ENCODE assay signal across 1 cellular context in the genomic region with DNA sequence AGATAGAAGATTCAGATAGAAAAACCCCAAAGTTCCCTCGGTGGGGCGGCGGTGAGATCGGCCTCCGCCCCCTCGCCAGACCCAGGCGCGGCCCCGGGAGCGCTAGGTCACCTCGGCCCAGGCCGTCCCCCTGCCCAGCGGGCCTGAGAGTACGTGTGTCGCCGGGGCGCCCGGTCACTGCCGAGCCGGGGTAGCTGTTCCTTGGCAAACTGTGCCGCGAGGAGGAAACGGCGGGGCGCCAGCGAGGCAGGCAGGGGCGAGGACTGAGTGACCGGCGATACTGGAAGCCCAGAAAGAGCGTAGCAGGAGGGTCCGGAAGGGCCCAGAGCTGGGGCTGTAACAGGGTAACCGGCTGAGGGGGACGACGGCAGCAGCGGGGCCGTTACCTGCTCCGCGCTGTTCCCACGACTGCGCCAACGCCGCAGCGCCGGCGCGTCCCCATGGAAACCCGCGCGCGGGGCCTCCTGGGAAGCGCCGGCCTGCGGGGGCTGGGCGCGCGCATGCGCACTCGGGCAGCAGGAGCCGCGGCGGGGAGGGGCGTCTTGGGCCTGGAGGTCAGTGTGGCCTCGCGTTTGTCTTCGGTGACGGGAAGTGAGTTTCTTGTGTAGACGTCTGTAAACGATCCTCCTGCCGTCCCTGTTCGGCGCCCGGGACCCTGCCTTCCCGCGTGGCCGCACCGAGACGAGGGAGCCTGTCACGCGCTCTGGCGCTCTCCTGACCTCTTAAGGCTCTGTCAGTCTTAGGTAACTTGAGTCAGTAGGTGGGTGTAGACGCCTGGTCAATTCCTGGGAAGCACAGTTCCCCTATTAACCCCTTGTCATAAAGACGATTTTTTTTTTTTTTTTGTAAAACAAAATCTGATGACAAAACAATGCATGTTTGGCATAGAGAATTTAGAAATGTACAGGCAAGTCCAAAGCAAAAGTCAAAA.
TF ChIP-seq lines count a peak whose summit lies in the region.

A gene (minus strand): TSS at position 440 of the 931 bp plus-strand sequence. CDS start 17,285 bp downstream, outside the sequence.

TF ChIP-seq in HEK293, 187 proteins besides CTCF, POLR2A, EP300 and RAD21 (continued from another document and continues in another):
- TF ChIP-seq, protein P1, sequence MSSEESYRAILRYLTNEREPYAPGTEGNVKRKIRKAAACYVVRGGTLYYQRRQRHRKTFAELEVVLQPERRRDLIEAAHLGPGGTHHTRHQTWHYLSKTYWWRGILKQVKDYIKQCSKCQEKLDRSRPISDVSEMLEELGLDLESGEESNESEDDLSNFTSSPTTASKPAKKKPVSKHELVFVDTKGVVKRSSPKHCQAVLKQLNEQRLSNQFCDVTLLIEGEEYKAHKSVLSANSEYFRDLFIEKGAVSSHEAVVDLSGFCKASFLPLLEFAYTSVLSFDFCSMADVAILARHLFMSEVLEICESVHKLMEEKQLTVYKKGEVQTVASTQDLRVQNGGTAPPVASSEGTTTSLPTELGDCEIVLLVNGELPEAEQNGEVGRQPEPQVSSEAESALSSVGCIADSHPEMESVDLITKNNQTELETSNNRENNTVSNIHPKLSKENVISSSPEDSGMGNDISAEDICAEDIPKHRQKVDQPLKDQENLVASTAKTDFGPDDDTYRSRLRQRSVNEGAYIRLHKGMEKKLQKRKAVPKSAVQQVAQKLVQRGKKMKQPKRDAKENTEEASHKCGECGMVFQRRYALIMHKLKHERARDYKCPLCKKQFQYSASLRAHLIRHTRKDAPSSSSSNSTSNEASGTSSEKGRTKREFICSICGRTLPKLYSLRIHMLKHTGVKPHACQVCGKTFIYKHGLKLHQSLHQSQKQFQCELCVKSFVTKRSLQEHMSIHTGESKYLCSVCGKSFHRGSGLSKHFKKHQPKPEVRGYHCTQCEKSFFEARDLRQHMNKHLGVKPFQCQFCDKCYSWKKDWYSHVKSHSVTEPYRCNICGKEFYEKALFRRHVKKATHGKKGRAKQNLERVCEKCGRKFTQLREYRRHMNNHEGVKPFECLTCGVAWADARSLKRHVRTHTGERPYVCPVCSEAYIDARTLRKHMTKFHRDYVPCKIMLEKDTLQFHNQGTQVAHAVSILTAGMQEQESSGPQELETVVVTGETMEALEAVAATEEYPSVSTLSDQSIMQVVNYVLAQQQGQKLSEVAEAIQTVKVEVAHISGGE (tag by site-specific recombination; conservative IDR thresholded peaks at IDR 0.05; ENCODE audit: low read depth): peak; percentile 53; the same call in 1 of the 2 replicates
- no peak for TF ChIP-seq ZNF776 (tag by site-specific recombination; IDR thresholded peaks at IDR 0.05; ENCODE audit: borderline replicate concordance)
- TF ChIP-seq, protein P2, sequence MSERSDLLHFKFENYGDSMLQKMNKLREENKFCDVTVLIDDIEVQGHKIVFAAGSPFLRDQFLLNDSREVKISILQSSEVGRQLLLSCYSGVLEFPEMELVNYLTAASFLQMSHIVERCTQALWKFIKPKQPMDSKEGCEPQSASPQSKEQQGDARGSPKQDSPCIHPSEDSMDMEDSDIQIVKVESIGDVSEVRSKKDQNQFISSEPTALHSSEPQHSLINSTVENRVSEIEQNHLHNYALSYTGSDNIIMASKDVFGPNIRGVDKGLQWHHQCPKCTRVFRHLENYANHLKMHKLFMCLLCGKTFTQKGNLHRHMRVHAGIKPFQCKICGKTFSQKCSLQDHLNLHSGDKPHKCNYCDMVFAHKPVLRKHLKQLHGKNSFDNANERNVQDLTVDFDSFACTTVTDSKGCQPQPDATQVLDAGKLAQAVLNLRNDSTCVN (tag by site-specific recombination; optimal IDR thresholded peaks at IDR 0.05): peak; percentile 95
- TF ChIP-seq ZBTB8A (tag by site-specific recombination; IDR thresholded peaks at IDR 0.05): peak; percentile 37; the same call in 1 of the 2 replicates
- no peak for TF ChIP-seq ZNF701 (tag by site-specific recombination; IDR thresholded peaks at IDR 0.05)
- peak; percentile 93 for TF ChIP-seq ZBTB20 (tag by site-specific recombination; IDR thresholded peaks at IDR 0.05)
- peak; percentile 42; the same call in 1 of the 2 replicates for TF ChIP-seq GLIS1 (tag by site-specific recombination; IDR thresholded peaks at IDR 0.05)
- no peak for TF ChIP-seq ZNF223 (tag by site-specific recombination; IDR thresholded peaks at IDR 0.05)
- peak; percentile 50 for TF ChIP-seq ZBTB21 (tag by site-specific recombination; IDR thresholded peaks at IDR 0.05)
- TF ChIP-seq, protein P3, sequence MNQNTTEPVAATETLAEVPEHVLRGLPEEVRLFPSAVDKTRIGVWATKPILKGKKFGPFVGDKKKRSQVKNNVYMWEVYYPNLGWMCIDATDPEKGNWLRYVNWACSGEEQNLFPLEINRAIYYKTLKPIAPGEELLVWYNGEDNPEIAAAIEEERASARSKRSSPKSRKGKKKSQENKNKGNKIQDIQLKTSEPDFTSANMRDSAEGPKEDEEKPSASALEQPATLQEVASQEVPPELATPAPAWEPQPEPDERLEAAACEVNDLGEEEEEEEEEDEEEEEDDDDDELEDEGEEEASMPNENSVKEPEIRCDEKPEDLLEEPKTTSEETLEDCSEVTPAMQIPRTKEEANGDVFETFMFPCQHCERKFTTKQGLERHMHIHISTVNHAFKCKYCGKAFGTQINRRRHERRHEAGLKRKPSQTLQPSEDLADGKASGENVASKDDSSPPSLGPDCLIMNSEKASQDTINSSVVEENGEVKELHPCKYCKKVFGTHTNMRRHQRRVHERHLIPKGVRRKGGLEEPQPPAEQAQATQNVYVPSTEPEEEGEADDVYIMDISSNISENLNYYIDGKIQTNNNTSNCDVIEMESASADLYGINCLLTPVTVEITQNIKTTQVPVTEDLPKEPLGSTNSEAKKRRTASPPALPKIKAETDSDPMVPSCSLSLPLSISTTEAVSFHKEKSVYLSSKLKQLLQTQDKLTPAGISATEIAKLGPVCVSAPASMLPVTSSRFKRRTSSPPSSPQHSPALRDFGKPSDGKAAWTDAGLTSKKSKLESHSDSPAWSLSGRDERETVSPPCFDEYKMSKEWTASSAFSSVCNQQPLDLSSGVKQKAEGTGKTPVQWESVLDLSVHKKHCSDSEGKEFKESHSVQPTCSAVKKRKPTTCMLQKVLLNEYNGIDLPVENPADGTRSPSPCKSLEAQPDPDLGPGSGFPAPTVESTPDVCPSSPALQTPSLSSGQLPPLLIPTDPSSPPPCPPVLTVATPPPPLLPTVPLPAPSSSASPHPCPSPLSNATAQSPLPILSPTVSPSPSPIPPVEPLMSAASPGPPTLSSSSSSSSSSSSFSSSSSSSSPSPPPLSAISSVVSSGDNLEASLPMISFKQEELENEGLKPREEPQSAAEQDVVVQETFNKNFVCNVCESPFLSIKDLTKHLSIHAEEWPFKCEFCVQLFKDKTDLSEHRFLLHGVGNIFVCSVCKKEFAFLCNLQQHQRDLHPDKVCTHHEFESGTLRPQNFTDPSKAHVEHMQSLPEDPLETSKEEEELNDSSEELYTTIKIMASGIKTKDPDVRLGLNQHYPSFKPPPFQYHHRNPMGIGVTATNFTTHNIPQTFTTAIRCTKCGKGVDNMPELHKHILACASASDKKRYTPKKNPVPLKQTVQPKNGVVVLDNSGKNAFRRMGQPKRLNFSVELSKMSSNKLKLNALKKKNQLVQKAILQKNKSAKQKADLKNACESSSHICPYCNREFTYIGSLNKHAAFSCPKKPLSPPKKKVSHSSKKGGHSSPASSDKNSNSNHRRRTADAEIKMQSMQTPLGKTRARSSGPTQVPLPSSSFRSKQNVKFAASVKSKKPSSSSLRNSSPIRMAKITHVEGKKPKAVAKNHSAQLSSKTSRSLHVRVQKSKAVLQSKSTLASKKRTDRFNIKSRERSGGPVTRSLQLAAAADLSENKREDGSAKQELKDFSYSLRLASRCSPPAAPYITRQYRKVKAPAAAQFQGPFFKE (tag by site-specific recombination; IDR thresholded peaks at IDR 0.05; ENCODE audit: borderline replicate concordance): peak; percentile 54; the same call in 1 of the 2 replicates
- TF ChIP-seq, protein P4, sequence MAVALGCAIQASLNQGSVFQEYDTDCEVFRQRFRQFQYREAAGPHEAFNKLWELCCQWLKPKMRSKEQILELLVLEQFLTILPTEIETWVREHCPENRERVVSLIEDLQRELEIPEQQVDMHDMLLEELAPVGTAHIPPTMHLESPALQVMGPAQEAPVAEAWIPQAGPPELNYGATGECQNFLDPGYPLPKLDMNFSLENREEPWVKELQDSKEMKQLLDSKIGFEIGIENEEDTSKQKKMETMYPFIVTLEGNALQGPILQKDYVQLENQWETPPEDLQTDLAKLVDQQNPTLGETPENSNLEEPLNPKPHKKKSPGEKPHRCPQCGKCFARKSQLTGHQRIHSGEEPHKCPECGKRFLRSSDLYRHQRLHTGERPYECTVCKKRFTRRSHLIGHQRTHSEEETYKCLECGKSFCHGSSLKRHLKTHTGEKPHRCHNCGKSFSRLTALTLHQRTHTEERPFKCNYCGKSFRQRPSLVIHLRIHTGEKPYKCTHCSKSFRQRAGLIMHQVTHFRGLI (tag by site-specific recombination; IDR thresholded peaks at IDR 0.05): no peak
- TF ChIP-seq SP3 (tag by site-specific recombination; IDR thresholded peaks at IDR 0.05): no peak; the same call in none of the 2 replicates
- TF ChIP-seq ZNF239 (tag by site-specific recombination; IDR thresholded peaks at IDR 0.05): no peak
- TF ChIP-seq OVOL3 (tag by site-specific recombination; IDR thresholded peaks at IDR 0.05): 0 out of 2 replicates have a peak, but pooled peaks have one; percentile 21
- TF ChIP-seq SP7 (tag by site-specific recombination; IDR thresholded peaks at IDR 0.05): peak; percentile 71
- TF ChIP-seq GLIS2 (tag by site-specific recombination; IDR thresholded peaks at IDR 0.05): no peak
- TF ChIP-seq KLF8 (tag by site-specific recombination; IDR thresholded peaks at IDR 0.05): peak; percentile 52; the same call in 1 of the 2 replicates
- TF ChIP-seq, protein P5, sequence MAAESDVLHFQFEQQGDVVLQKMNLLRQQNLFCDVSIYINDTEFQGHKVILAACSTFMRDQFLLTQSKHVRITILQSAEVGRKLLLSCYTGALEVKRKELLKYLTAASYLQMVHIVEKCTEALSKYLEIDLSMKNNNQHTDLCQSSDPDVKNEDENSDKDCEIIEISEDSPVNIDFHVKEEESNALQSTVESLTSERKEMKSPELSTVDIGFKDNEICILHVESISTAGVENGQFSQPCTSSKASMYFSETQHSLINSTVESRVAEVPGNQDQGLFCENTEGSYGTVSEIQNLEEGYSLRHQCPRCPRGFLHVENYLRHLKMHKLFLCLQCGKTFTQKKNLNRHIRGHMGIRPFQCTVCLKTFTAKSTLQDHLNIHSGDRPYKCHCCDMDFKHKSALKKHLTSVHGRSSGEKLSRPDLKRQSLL (tag by site-specific recombination; IDR thresholded peaks at IDR 0.05): 0 out of 2 replicates have a peak, but pooled peaks have one; percentile 15
- no peak for TF ChIP-seq SETDB1 (IDR thresholded peaks at IDR 0.05; ENCODE audit: insufficient read length, low read length)
- TF ChIP-seq SP2 (tag by site-specific recombination; IDR thresholded peaks at IDR 0.05): peak; percentile 22; the same call in 1 of the 2 replicates
- TF ChIP-seq, protein P6, sequence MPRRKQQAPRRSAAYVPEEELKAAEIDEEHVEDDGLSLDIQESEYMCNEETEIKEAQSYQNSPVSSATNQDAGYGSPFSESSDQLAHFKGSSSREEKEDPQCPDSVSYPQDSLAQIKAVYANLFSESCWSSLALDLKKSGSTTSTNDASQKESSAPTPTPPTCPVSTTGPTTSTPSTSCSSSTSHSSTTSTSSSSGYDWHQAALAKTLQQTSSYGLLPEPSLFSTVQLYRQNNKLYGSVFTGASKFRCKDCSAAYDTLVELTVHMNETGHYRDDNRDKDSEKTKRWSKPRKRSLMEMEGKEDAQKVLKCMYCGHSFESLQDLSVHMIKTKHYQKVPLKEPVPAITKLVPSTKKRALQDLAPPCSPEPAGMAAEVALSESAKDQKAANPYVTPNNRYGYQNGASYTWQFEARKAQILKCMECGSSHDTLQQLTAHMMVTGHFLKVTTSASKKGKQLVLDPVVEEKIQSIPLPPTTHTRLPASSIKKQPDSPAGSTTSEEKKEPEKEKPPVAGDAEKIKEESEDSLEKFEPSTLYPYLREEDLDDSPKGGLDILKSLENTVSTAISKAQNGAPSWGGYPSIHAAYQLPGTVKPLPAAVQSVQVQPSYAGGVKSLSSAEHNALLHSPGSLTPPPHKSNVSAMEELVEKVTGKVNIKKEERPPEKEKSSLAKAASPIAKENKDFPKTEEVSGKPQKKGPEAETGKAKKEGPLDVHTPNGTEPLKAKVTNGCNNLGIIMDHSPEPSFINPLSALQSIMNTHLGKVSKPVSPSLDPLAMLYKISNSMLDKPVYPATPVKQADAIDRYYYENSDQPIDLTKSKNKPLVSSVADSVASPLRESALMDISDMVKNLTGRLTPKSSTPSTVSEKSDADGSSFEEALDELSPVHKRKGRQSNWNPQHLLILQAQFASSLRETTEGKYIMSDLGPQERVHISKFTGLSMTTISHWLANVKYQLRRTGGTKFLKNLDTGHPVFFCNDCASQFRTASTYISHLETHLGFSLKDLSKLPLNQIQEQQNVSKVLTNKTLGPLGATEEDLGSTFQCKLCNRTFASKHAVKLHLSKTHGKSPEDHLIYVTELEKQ (tag by site-specific recombination; IDR thresholded peaks at IDR 0.05; ENCODE audit: borderline replicate concordance): peak; percentile 6; the same call in 1 of the 2 replicates
- TF ChIP-seq, protein P7, sequence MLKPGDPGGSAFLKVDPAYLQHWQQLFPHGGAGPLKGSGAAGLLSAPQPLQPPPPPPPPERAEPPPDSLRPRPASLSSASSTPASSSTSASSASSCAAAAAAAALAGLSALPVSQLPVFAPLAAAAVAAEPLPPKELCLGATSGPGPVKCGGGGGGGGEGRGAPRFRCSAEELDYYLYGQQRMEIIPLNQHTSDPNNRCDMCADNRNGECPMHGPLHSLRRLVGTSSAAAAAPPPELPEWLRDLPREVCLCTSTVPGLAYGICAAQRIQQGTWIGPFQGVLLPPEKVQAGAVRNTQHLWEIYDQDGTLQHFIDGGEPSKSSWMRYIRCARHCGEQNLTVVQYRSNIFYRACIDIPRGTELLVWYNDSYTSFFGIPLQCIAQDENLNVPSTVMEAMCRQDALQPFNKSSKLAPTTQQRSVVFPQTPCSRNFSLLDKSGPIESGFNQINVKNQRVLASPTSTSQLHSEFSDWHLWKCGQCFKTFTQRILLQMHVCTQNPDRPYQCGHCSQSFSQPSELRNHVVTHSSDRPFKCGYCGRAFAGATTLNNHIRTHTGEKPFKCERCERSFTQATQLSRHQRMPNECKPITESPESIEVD (tag by site-specific recombination; IDR thresholded peaks at IDR 0.05): no peak
- peak; percentile 66 for TF ChIP-seq ZNF394 (tag by site-specific recombination; IDR thresholded peaks at IDR 0.05; ENCODE audit: borderline replicate concordance)
- no peak for TF ChIP-seq ZNF221 (tag by site-specific recombination; IDR thresholded peaks at IDR 0.05; ENCODE audit: borderline replicate concordance)
- TF ChIP-seq MZF1 (tag by site-specific recombination; IDR thresholded peaks at IDR 0.05; ENCODE audit: borderline replicate concordance): no peak
- TF ChIP-seq ZNF354C (tag by site-specific recombination; IDR thresholded peaks at IDR 0.05; ENCODE audit: borderline replicate concordance, low read depth): no peak
- TF ChIP-seq ZNF677 (tag by site-specific recombination; IDR thresholded peaks at IDR 0.05): 0 out of 2 replicates have a peak, but pooled peaks have one; percentile 3
- 0 out of 2 replicates have a peak, but pooled peaks have one; percentile 19 for TF ChIP-seq WT1 (tag by site-specific recombination; IDR thresholded peaks at IDR 0.05)
- TF ChIP-seq ZXDB (tag by site-specific recombination; IDR thresholded peaks at IDR 0.05): peak; percentile 78
- 0 out of 2 replicates have a peak, but pooled peaks have one; percentile 28 for TF ChIP-seq ZNF629 (tag by site-specific recombination; IDR thresholded peaks at IDR 0.05)
